ENCODE assay signal across 15 cellular contexts in genomic region chr2:54617409-54617808, GRCh38.
"Had no signal": no experiment of that assay in that cellular context is flagged by ENCODE, and none has a peak within 500 bp of the region (broad histone marks: within the 10 kb centered on the region; RNA-seq: fewer than 3 reads in every experiment).

No MANE protein-coding gene starts in this region.

- H3K27me3 ChIP-seq: SJSA1 had no signal

- DNase-seq: activated CD4-positive, alpha-beta memory T cell treated with anti-CD3 and anti-CD28 coated beads, Interleukin-2, amount 10 ng/mL, durations not matched to agents 7 days and 5 days; activated CD4-positive, alpha-beta T cell treated with anti-CD3 and anti-CD28 coated beads for 36 hours; activated CD8-positive, alpha-beta memory T cell treated with anti-CD3 and anti-CD28 coated beads, Interleukin-2, amount 50 U/mL, for 4 hours; activated naive CD4-positive, alpha-beta T cell treated with anti-CD3 and anti-CD28 coated beads for 36 hours; effector memory CD4-positive, alpha-beta T cell; glutamatergic neuron; left ventricle myocardium superior; mesendoderm; retina had no signal

- H3K27me3 Mint-ChIP-seq: activated CD4-positive, alpha-beta memory T cell treated with anti-CD3 and anti-CD28 coated beads, Interleukin-2, amount 10 ng/mL, durations not matched to agents 7 days and 5 days; activated CD4-positive, alpha-beta T cell treated with anti-CD3 and anti-CD28 coated beads for 36 hours; central memory CD8-positive, alpha-beta T cell; type B pancreatic cell had no signal

- H3K4me3 Mint-ChIP-seq: activated CD4-positive, alpha-beta memory T cell treated with anti-CD3 and anti-CD28 coated beads, Interleukin-2, amount 10 ng/mL, durations not matched to agents 7 days and 5 days; activated CD4-positive, alpha-beta T cell treated with anti-CD3 and anti-CD28 coated beads for 36 hours; activated naive CD4-positive, alpha-beta T cell treated with anti-CD3 and anti-CD28 coated beads for 36 hours; activated T-helper 1 cell treated with anti-CD3 and anti-CD28 coated beads, Interleukin-12 subunit alpha, Interleukin-12 subunit beta, Interleukin-2, Interleukin-4 antibody, amounts not matched to agents 30 ng/mL and 10 ng/mL and 1 ng/mL, durations not matched to agents 14 hours and 24 hours and 36 hours; central memory CD8-positive, alpha-beta T cell; type B pancreatic cell had no signal

- H3K9ac ChIP-seq: parathyroid adenoma had no signal

- H3K9me3 ChIP-seq: SJSA1 had no signal

- H3K27ac ChIP-seq: SJSA1 had no signal

- H3K4me3 ChIP-seq: SJSA1, skin epidermis had no signal

- ATAC-seq: activated CD4-positive, alpha-beta T cell treated with anti-CD3 and anti-CD28 coated beads for 36 hours; left ventricle myocardium superior had no signal

- H3K27ac Mint-ChIP-seq: activated CD4-positive, alpha-beta memory T cell treated with anti-CD3 and anti-CD28 coated beads, Interleukin-2, amount 10 ng/mL, durations not matched to agents 7 days and 5 days; activated CD4-positive, alpha-beta T cell treated with anti-CD3 and anti-CD28 coated beads for 36 hours; activated naive CD4-positive, alpha-beta T cell treated with anti-CD3 and anti-CD28 coated beads for 36 hours; activated T-helper 1 cell treated with anti-CD3 and anti-CD28 coated beads, Interleukin-12 subunit alpha, Interleukin-12 subunit beta, Interleukin-2, Interleukin-4 antibody, amounts not matched to agents 30 ng/mL and 10 ng/mL and 1 ng/mL, durations not matched to agents 14 hours and 24 hours and 36 hours had no signal

- H3K9me3 Mint-ChIP-seq: activated CD4-positive, alpha-beta memory T cell treated with anti-CD3 and anti-CD28 coated beads, Interleukin-2, amount 10 ng/mL, durations not matched to agents 7 days and 5 days; activated naive CD4-positive, alpha-beta T cell treated with anti-CD3 and anti-CD28 coated beads for 36 hours; activated T-helper 1 cell treated with anti-CD3 and anti-CD28 coated beads, Interleukin-12 subunit alpha, Interleukin-12 subunit beta, Interleukin-2, Interleukin-4 antibody, amounts not matched to agents 30 ng/mL and 10 ng/mL and 1 ng/mL, durations not matched to agents 14 hours and 24 hours and 36 hours; central memory CD8-positive, alpha-beta T cell; type B pancreatic cell had no signal
